20 cellular contexts compared by ENCODE assay signal in genomic region chr5:99614888-99615287, GRCh38.
"Had no signal": no experiment of that assay in that cellular context is flagged by ENCODE, and none has a peak within 500 bp of the region (broad histone marks: within the 10 kb centered on the region; RNA-seq: fewer than 3 reads in every experiment).

No MANE protein-coding gene starts in this region.

- H3K4me1 ChIP-seq: heart left ventricle, left ventricle myocardium inferior, lower lobe of right lung, parathyroid adenoma, right atrium auricular region, stomach, thyroid gland, vagina had no signal

- H3K4me3 Mint-ChIP-seq: natural killer cell; stimulated activated effector memory CD8-positive, alpha-beta T cell treated with anti-CD3 and anti-CD28 coated beads, Interleukin-12 subunit alpha, Interleukin-12 subunit beta, amount 100 ng/mL, for 72 hours had no signal

- H3K27me3 ChIP-seq: heart left ventricle, hepatocyte, right atrium auricular region, stomach, thyroid gland, vagina had no signal

- H3K27ac Mint-ChIP-seq: natural killer cell; progenitor cell of endocrine pancreas; stimulated activated effector memory CD8-positive, alpha-beta T cell treated with anti-CD3 and anti-CD28 coated beads, Interleukin-12 subunit alpha, Interleukin-12 subunit beta, amount 100 ng/mL, for 72 hours had no signal

- ATAC-seq: heart left ventricle; lower lobe of right lung; natural killer cell; sciatic nerve; stimulated activated effector memory CD8-positive, alpha-beta T cell treated with anti-CD3 and anti-CD28 coated beads, Interleukin-12 subunit alpha, Interleukin-12 subunit beta, amount 100 ng/mL, for 72 hours had no signal

- H3K27ac ChIP-seq: dorsolateral prefrontal cortex, heart left ventricle, hepatocyte, left ventricle myocardium inferior, lower lobe of right lung, parathyroid adenoma, right atrium auricular region, stomach, thyroid gland, vagina had no signal

- H3K4me2 ChIP-seq: hepatocyte had no signal

- H3K4me3 ChIP-seq: dorsolateral prefrontal cortex, heart left ventricle, hepatocyte, left ventricle myocardium inferior, lower lobe of right lung, right atrium auricular region, stomach, thyroid gland, vagina had no signal

- H3K79me2 ChIP-seq: hepatocyte, parathyroid adenoma had no signal

- H3K36me3 ChIP-seq: heart left ventricle, left ventricle myocardium inferior, lower lobe of right lung, right atrium auricular region, stomach, thyroid gland, vagina had no signal

- H3K9ac ChIP-seq: parathyroid adenoma had no signal

- H3K4me1 Mint-ChIP-seq: natural killer cell; stimulated activated effector memory CD8-positive, alpha-beta T cell treated with anti-CD3 and anti-CD28 coated beads, Interleukin-12 subunit alpha, Interleukin-12 subunit beta, amount 100 ng/mL, for 72 hours had no signal

- DNase-seq: dorsolateral prefrontal cortex; effector CD4-positive, alpha-beta T cell; heart left ventricle; kidney; left ventricle myocardium inferior; lower lobe of right lung; natural killer cell; stimulated activated CD4-positive, alpha-beta T cell treated with anti-CD3 and anti-CD28 coated beads, Interleukin-2, amount 100 ng/mL, for 24 hours; stimulated activated CD4-positive, alpha-beta T cell treated with anti-CD3 and anti-CD28 coated beads, Interleukin-4, amount 100 ng/mL, for 24 hours; stimulated activated naive CD4-positive, alpha-beta T cell treated with Interleukin-2 at 50 U/mL for 16 hours; stomach; thyroid gland; trophoblast cell had no signal

- H3K36me3 Mint-ChIP-seq: natural killer cell; stimulated activated effector memory CD8-positive, alpha-beta T cell treated with anti-CD3 and anti-CD28 coated beads, Interleukin-12 subunit alpha, Interleukin-12 subunit beta, amount 100 ng/mL, for 72 hours had no signal

- H2AFZ ChIP-seq: hepatocyte, parathyroid adenoma had no signal

- H3K27me3 Mint-ChIP-seq: progenitor cell of endocrine pancreas had no signal

- H3K9me3 ChIP-seq: heart left ventricle, left ventricle myocardium inferior, lower lobe of right lung, right atrium auricular region, stomach, thyroid gland, vagina had no signal
